Comparison of ENCODE assay signal across 17 cellular contexts in genomic region chr6:170429457-170429856, GRCh38.
A peak's percentile ranks its signal among the peaks of the same experiment; 100 is the strongest.
DNase-seq lines count a peak whose midpoint lies in the region; ATAC-seq and TF ChIP-seq lines count a peak whose summit lies in the region.
"Had no signal": no experiment of that assay in that cellular context is flagged by ENCODE, and none has a peak within 500 bp of the region (broad histone marks: within the 10 kb centered on the region; RNA-seq: fewer than 3 reads in every experiment).

No MANE protein-coding gene starts in this region.

- peaks cover 18% of the 10 kb centered on the region for H3K4me1 Mint-ChIP-seq in nephron

- no peak overlapping the region for H3K4me3 Mint-ChIP-seq in nephron
- H3K4me3 Mint-ChIP-seq: activated naive CD8-positive, alpha-beta T cell had no signal

- ATAC-seq in GM19463 (IDR thresholded peaks at IDR 0.05; ENCODE audit: unreplicated experiment) (no peak), HG03354 (IDR thresholded peaks at IDR 0.05; ENCODE audit: poor library complexity, severe bottlenecking, unreplicated experiment) (no peak), left colon (no peak)
- ATAC-seq: psoas muscle had no signal

- H3K9me3 Mint-ChIP-seq in nephron, result no peaks in the 10 kb centered on the region

- TF ChIP-seq CTCF in nephron (IDR thresholded peaks at IDR 0.05; ENCODE audit: unreplicated experiment in 3 of 3), result peak; percentile 19 to 26 (median 23)

- H3K36me3 Mint-ChIP-seq in nephron (ENCODE audit: low read depth), result no peaks in the 10 kb centered on the region
- H3K36me3 Mint-ChIP-seq: activated naive CD8-positive, alpha-beta T cell had no signal

- peaks cover 23% of the 10 kb centered on the region for H3K27me3 Mint-ChIP-seq in nephron (ENCODE audit: low read depth)

- no peak overlapping the region for H3K27ac Mint-ChIP-seq in nephron
- H3K27ac Mint-ChIP-seq: activated naive CD8-positive, alpha-beta T cell had no signal

- intact Hi-C loops in left colon (cut with DNase I, micrococcal nuclease), result no loop called here

- DNase-seq in Daoy (ENCODE audit: low read depth), result peak; percentile 57
- peak; percentile 81 for DNase-seq in RPMI7951 (ENCODE audit: low read depth)
- peak; percentile 42 for DNase-seq in fibroblast of peridontal ligament (ENCODE audit: extremely low read depth)
- DNase-seq in cerebellum (ENCODE audit: low spot score), result no peak
- DNase-seq in left colon, result no peak
- DNase-seq: activated CD4-positive, alpha-beta T cell treated with anti-CD3 and anti-CD28 coated beads, Interleukin-2, amount 50 U/mL, for 1 hour; activated T-cell treated with anti-CD3 and anti-CD28 coated beads for 4 hours; effector CD8-positive, alpha-beta T cell; KG1; NCI-H345; psoas muscle; stomach; uterus had no signal

Comparison
In these comparisons a context has a peak if more than half of its experiments do, and no peak if none do; other contexts are left out.
1. DNase-seq: peak in Daoy (single experiment), RPMI7951 (single experiment) and fibroblast of peridontal ligament (single experiment); none in cerebellum (single experiment) and left colon (0 of 2).